In genomic region chr11:70397983-70398833, GRCh38 we compare ENCODE assay signal across 1 cellular context.
TF ChIP-seq lines count a peak whose summit lies in the region.

Gene CTTN, plus strand, starts transcription at chr11:70398529. Its CDS starts 8,769 bp downstream, at chr11:70407298.

TF ChIP-seq in HepG2, 621 proteins besides CTCF, POLR2A, EP300 and RAD21 (continued from another document and continues in another):
- TF ChIP-seq ZFP91 (CRISPR knock-in tag; IDR thresholded peaks at IDR 0.05; ENCODE audit: borderline replicate concordance) = peak; percentile 87
- TF ChIP-seq CSRNP1 (CRISPR knock-in tag; IDR thresholded peaks at IDR 0.05) = peak; percentile 36; the same call in 1 of the 2 replicates
- no peak for TF ChIP-seq NR2F6 (IDR thresholded peaks at IDR 0.05)
- no peak for TF ChIP-seq NR2F6 (CRISPR knock-in tag; IDR thresholded peaks at IDR 0.05)
- TF ChIP-seq ZNF317 (CRISPR knock-in tag; IDR thresholded peaks at IDR 0.05) = peak; percentile 93
- no peak for TF ChIP-seq IKZF4 (CRISPR knock-in tag; IDR thresholded peaks at IDR 0.05; ENCODE audit: borderline replicate concordance, low read depth, not compliant biosample characterization)
- TF ChIP-seq MEIS1 (CRISPR knock-in tag; IDR thresholded peaks at IDR 0.05; ENCODE audit: borderline replicate concordance) = no peak; the same call in 1 of the 2 replicates
- no peak for TF ChIP-seq ZNF382 (CRISPR knock-in tag; IDR thresholded peaks at IDR 0.05; ENCODE audit: borderline replicate concordance)
- TF ChIP-seq ATAD3A (CRISPR knock-in tag; IDR thresholded peaks at IDR 0.05) = no peak
- TF ChIP-seq ZNF678 (CRISPR knock-in tag; IDR thresholded peaks at IDR 0.05) = peak; percentile 67; the same call in 1 of the 2 replicates
- no peak; the same call in 1 of the 2 replicates for TF ChIP-seq HNF1B (CRISPR knock-in tag; IDR thresholded peaks at IDR 0.05)
- TF ChIP-seq ZNF101 (CRISPR knock-in tag; IDR thresholded peaks at IDR 0.05; ENCODE audit: borderline replicate concordance, low read depth) = no peak
- no peak for TF ChIP-seq ZFP36 (IDR thresholded peaks at IDR 0.05; ENCODE audit: borderline replicate concordance, low read depth, low read length, partially characterized antibody)
- no peak for TF ChIP-seq ZNF562 (CRISPR knock-in tag; IDR thresholded peaks at IDR 0.05; ENCODE audit: borderline replicate concordance)
- no peak; the same call in 1 of the 2 replicates for TF ChIP-seq ZNF607 (CRISPR knock-in tag; IDR thresholded peaks at IDR 0.05; ENCODE audit: borderline replicate concordance)
- no peak for TF ChIP-seq ZNF333 (CRISPR knock-in tag; IDR thresholded peaks at IDR 0.05; ENCODE audit: borderline replicate concordance)
- TF ChIP-seq RCOR2 (CRISPR knock-in tag; IDR thresholded peaks at IDR 0.05) = no peak
- no peak for TF ChIP-seq ZBTB34 (CRISPR knock-in tag; IDR thresholded peaks at IDR 0.05)
- no peak for TF ChIP-seq NR1H2 (CRISPR knock-in tag; IDR thresholded peaks at IDR 0.05; ENCODE audit: borderline replicate concordance, low read depth)
- TF ChIP-seq PHF8 (CRISPR knock-in tag; IDR thresholded peaks at IDR 0.05) = peak; percentile 87
- TF ChIP-seq ZBTB14 (CRISPR knock-in tag; IDR thresholded peaks at IDR 0.05) = peak; percentile 50; the same call in 1 of the 2 replicates
- TF ChIP-seq PCBP2 (optimal IDR thresholded peaks at IDR 0.05; ENCODE audit: low read depth, low read length, poor library complexity, severe bottlenecking) = no peak
- no peak for TF ChIP-seq GATA4 (IDR thresholded peaks at IDR 0.05; ENCODE audit: borderline replicate concordance, low read depth)
- TF ChIP-seq AFF4 (CRISPR knock-in tag; IDR thresholded peaks at IDR 0.05) = no peak
- no peak for TF ChIP-seq SMARCC2 (IDR thresholded peaks at IDR 0.05)
- no peak for TF ChIP-seq ZNF260 (CRISPR knock-in tag; IDR thresholded peaks at IDR 0.05; ENCODE audit: borderline replicate concordance, low read depth)
- TF ChIP-seq ZBTB10 (CRISPR knock-in tag; IDR thresholded peaks at IDR 0.05; ENCODE audit: borderline replicate concordance) = no peak
- no peak for TF ChIP-seq TOE1 (CRISPR knock-in tag; IDR thresholded peaks at IDR 0.05)
- no peak; the same call in 1 of the 2 replicates for TF ChIP-seq NAIF1 (CRISPR knock-in tag; IDR thresholded peaks at IDR 0.05; ENCODE audit: borderline replicate concordance)
- peak; percentile 91 for TF ChIP-seq FOXC1 (CRISPR knock-in tag; IDR thresholded peaks at IDR 0.05; ENCODE audit: borderline replicate concordance)
- TF ChIP-seq ZBTB42 (CRISPR knock-in tag; IDR thresholded peaks at IDR 0.05) = no peak; the same call in 1 of the 2 replicates
- no peak for TF ChIP-seq ZNF615 (CRISPR knock-in tag; IDR thresholded peaks at IDR 0.05; ENCODE audit: borderline replicate concordance)
- no peak for TF ChIP-seq ZNF337 (CRISPR knock-in tag; IDR thresholded peaks at IDR 0.05; ENCODE audit: borderline replicate concordance, low read depth)
- no peak for TF ChIP-seq ZKSCAN8 (CRISPR knock-in tag; IDR thresholded peaks at IDR 0.05; ENCODE audit: borderline replicate concordance)
- TF ChIP-seq ZNF431 (CRISPR knock-in tag; IDR thresholded peaks at IDR 0.05; ENCODE audit: borderline replicate concordance, low read depth) = peak; percentile 61; the same call in 1 of the 2 replicates
- TF ChIP-seq ZBTB2 (CRISPR knock-in tag; IDR thresholded peaks at IDR 0.05; ENCODE audit: low read depth) = no peak
- peak; percentile 87 for TF ChIP-seq ZNF556 (CRISPR knock-in tag; IDR thresholded peaks at IDR 0.05; ENCODE audit: borderline replicate concordance)
- TF ChIP-seq HIVEP1 (CRISPR knock-in tag; IDR thresholded peaks at IDR 0.05) = no peak; the same call in 1 of the 2 replicates
